In genomic region chrX:69158166-69159040, GRCh38 we compare ENCODE assay signal across 8 cellular contexts. TPM values are rescaled to one million over a fixed set of nuclear protein-coding genes. Genes with fewer than 3 reads are reported as not detected.
DNase-seq lines count a peak whose midpoint lies in the region; ATAC-seq and TF ChIP-seq lines count a peak whose summit lies in the region.

No MANE protein-coding gene starts in this region.

- TF ChIP-seq CTCF in AG09319 (IDR thresholded peaks at IDR 0.05; ENCODE audit: low read depth, low read length) (peak; percentile 55), WTC11 (IDR thresholded peaks at IDR 0.05) (peak; percentile 12; the same call in 1 of the 2 replicates), foreskin keratinocyte (conservative IDR thresholded peaks at IDR 0.05) (peak; percentile 57)

- H3K4me1 ChIP-seq in foreskin keratinocyte (peaks cover 9% of the 10 kb centered on the region), rectal smooth muscle tissue (ENCODE audit: control insufficient read depth, insufficient read depth, low read length) (no peaks in the 10 kb centered on the region)

- DNase-seq in AG09319 (ENCODE audit: extremely low read depth, low read depth) (no peak), NCI-H1092 (lab: John Stamatoyannopoulos, UW) (peak; percentile 70), WTC11 (ENCODE audit: low spot score) (peak; percentile 42), foreskin keratinocyte (peak; percentile 56 to 77)

- ATAC-seq in GM18498 (IDR thresholded peaks at IDR 0.05; ENCODE audit: unreplicated experiment) (peak; percentile 74), HG02623 (IDR thresholded peaks at IDR 0.05; ENCODE audit: unreplicated experiment) (peak; percentile 83), WTC11 (peak; percentile 84), foreskin keratinocyte (peak; percentile 82), GM18873 (IDR thresholded peaks at IDR 0.05; ENCODE audit: low FRiP score, unreplicated experiment) (no peak)

- H3K27ac Mint-ChIP-seq in WTC11 = no peak overlapping the region; the same call in 1 of the 2 replicates

- H3K36me3 ChIP-seq in rectal smooth muscle tissue (ENCODE audit: control insufficient read depth, insufficient read depth, low read length) = no peaks in the 10 kb centered on the region

- H3K9ac ChIP-seq in rectal smooth muscle tissue (ENCODE audit: low read length) = no peak overlapping the region

- H3K27me3 ChIP-seq in foreskin keratinocyte (no peaks in the 10 kb centered on the region), rectal smooth muscle tissue (ENCODE audit: control insufficient read depth, insufficient read depth, low read length) (peaks cover 2% of the 10 kb centered on the region)

- CTCF ChIA-PET in WTC11 (lab: Charles Lee) = interaction anchor here (0.5 to 1.4 kb wide), 6 partner anchors 8 to 330 kb away, joined by 3 to 4 read pairs (median 3); partner anchors contain the start of gene EFNB1

- H3K4me3 ChIP-seq in rectal smooth muscle tissue (ENCODE audit: low read length) = no peak overlapping the region

- H3K36me3 Mint-ChIP-seq in WTC11 = peaks cover 22% of the 10 kb centered on the region

- H3K4me3 Mint-ChIP-seq in WTC11 = no peak overlapping the region

- H3K27ac ChIP-seq in foreskin keratinocyte (peak overlapping the region; percentile 58), rectal smooth muscle tissue (ENCODE audit: low read depth, low read length) (peak overlapping the region; percentile 21)

- H3K4me1 Mint-ChIP-seq in WTC11 = peaks cover 65% of the 10 kb centered on the region

- H3K9me3 Mint-ChIP-seq in WTC11 = no peaks in the 10 kb centered on the region

- H3K27me3 Mint-ChIP-seq in WTC11 (ENCODE audit: low read depth) = no peaks in the 10 kb centered on the region

- POLR2A ChIA-PET in WTC11 (lab: Charles Lee) = no interaction called here

TF ChIP-seq in WTC11, 78 proteins besides CTCF, POLR2A, EP300 and RAD21:
- TF ChIP-seq, protein P1, sequence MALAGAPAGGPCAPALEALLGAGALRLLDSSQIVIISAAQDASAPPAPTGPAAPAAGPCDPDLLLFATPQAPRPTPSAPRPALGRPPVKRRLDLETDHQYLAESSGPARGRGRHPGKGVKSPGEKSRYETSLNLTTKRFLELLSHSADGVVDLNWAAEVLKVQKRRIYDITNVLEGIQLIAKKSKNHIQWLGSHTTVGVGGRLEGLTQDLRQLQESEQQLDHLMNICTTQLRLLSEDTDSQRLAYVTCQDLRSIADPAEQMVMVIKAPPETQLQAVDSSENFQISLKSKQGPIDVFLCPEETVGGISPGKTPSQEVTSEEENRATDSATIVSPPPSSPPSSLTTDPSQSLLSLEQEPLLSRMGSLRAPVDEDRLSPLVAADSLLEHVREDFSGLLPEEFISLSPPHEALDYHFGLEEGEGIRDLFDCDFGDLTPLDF (CRISPR knock-in tag; IDR thresholded peaks at IDR 0.05) = no peak

RNA-seq across cellular contexts. Expression of gene PJA1, which starts 6.8 kb away (rescaled TPM):
- total RNA-seq in WTC11 (2021) (37.9 to 43.1 TPM (median 39.9 TPM) in 3 replicates), foreskin keratinocyte (31.0 and 34.9 TPM in 2 replicates)
- 21.5 and 24.1 TPM in 2 replicates for polyA plus RNA-seq in foreskin keratinocyte
